ENCODE assay signal across 9 cellular contexts in genomic region chr10:10520391-10521385, GRCh38.
DNase-seq lines count a peak whose midpoint lies in the region; ATAC-seq, FAIRE-seq and TF ChIP-seq lines count a peak whose summit lies in the region.
"Had no signal": no experiment of that assay in that cellular context is flagged by ENCODE, and none has a peak within 500 bp of the region (broad histone marks: within the 10 kb centered on the region; RNA-seq: fewer than 3 reads in every experiment).

No MANE protein-coding gene starts in this region.

- H3K4me1 ChIP-seq in heart right ventricle, result peaks cover 0 to 8% (median 0%) of the 10 kb centered on the region in 9 donors

- CTCF ChIA-PET in GM10248 (lab: Yijun Ruan, JAX), result interaction anchor here (0.8 to 2.3 kb wide), 6 partner anchors 8 to 186 kb away, joined by 3 to 5 read pairs (median 4); no protein-coding TSS in a partner anchor

- intact Hi-C loops in heart right ventricle (cut with DNase I), result no loop called here

- H3K4me3 ChIP-seq in heart right ventricle, result no peak overlapping the region
- H3K4me3 ChIP-seq: tibial artery had no signal

- no peak for TF ChIP-seq CTCF in GM10248 (IDR thresholded peaks at IDR 0.05; ENCODE audit: control extremely low read depth, extremely low read depth, low read depth, missing control alignments)
- TF ChIP-seq CTCF in heart right ventricle (IDR thresholded peaks at IDR 0.05), result no peak

- POLR2A ChIA-PET in GM10248 (lab: Yijun Ruan, JAX), result no interaction called here

- no peak for FAIRE-seq in GM19239 (lab: Jason Lieb, UNC)

- H3K36me3 ChIP-seq in heart right ventricle, result no peaks in the 10 kb centered on the region
- H3K36me3 ChIP-seq: tibial artery had no signal

- ATAC-seq in GM19397 (IDR thresholded peaks at IDR 0.05; ENCODE audit: unreplicated experiment) (peak; percentile 76), HG03066 (IDR thresholded peaks at IDR 0.05; ENCODE audit: low read depth, unreplicated experiment) (peak; percentile 83), heart right ventricle (no peak)

- H3K9me3 ChIP-seq in heart right ventricle, result no peaks in the 10 kb centered on the region
- H3K9me3 ChIP-seq: tibial artery had no signal

- H3K27ac ChIP-seq in heart right ventricle, result no peak overlapping the region
- H3K27ac ChIP-seq: tibial artery had no signal

- WGBS in heart right ventricle, 2 donors, result 89 to 92% methylated on average over 13 of the region's 13 CpGs

- peak; percentile 37 for DNase-seq in GM10248 (ENCODE audit: extremely low spot score)
- peak; percentile 64 for DNase-seq in NOMO-1 treated with dmso at 0.1 percent for 144 hours (lab: John Stamatoyannopoulos, UW; ENCODE audit: unreplicated experiment)
- DNase-seq in COLO829 (ENCODE audit: low spot score), result no peak
- DNase-seq in GM19239 (ENCODE audit: insufficient read length, low spot score), result no peak
- no peak for DNase-seq in effector CD8-positive, alpha-beta T cell (lab: John Stamatoyannopoulos, UW)
- no peak for DNase-seq in heart right ventricle
- DNase-seq: tibial artery had no signal

- no peaks in the 10 kb centered on the region for H3K27me3 ChIP-seq in heart right ventricle
- H3K27me3 ChIP-seq: tibial artery had no signal

Comparison
In these comparisons a context has a peak if more than half of its experiments do, and no peak if none do; other contexts are left out.
1. DNase-seq: peak in GM10248 (single experiment) and NOMO-1 treated with dmso at 0.1 percent for 144 hours (single experiment); none in COLO829 (single experiment), GM19239 (single experiment), effector CD8-positive, alpha-beta T cell (single experiment) and heart right ventricle (0 of 2).
2. ATAC-seq: peak in GM19397 (single experiment) and HG03066 (single experiment); none in heart right ventricle (0 of 8).